ENCODE assay signal across 1 cellular context in genomic region chr14:31766315-31766892, GRCh38.
TF ChIP-seq lines count a peak whose summit lies in the region.

No MANE protein-coding gene starts in this region.

TF ChIP-seq in HepG2, 621 proteins besides CTCF, POLR2A, EP300 and RAD21 (continued from another document):
- TF ChIP-seq, protein P1, sequence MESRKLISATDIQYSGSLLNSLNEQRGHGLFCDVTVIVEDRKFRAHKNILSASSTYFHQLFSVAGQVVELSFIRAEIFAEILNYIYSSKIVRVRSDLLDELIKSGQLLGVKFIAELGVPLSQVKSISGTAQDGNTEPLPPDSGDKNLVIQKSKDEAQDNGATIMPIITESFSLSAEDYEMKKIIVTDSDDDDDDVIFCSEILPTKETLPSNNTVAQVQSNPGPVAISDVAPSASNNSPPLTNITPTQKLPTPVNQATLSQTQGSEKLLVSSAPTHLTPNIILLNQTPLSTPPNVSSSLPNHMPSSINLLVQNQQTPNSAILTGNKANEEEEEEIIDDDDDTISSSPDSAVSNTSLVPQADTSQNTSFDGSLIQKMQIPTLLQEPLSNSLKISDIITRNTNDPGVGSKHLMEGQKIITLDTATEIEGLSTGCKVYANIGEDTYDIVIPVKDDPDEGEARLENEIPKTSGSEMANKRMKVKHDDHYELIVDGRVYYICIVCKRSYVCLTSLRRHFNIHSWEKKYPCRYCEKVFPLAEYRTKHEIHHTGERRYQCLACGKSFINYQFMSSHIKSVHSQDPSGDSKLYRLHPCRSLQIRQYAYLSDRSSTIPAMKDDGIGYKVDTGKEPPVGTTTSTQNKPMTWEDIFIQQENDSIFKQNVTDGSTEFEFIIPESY (CRISPR knock-in tag; IDR thresholded peaks at IDR 0.05): no peak
- peak; percentile 65; the same call in 1 of the 2 replicates for TF ChIP-seq TARDBP (CRISPR knock-in tag; IDR thresholded peaks at IDR 0.05)
- TF ChIP-seq ASH2L (IDR thresholded peaks at IDR 0.05; ENCODE audit: insufficient read length, low read depth, low read length): no peak
- no peak for TF ChIP-seq TP53 (CRISPR knock-in tag; conservative IDR thresholded peaks at IDR 0.05)
- no peak for TF ChIP-seq ZNF430 (CRISPR knock-in tag; IDR thresholded peaks at IDR 0.05)
- no peak for TF ChIP-seq E2F5 (CRISPR knock-in tag; conservative IDR thresholded peaks at IDR 0.05)
- no peak for TF ChIP-seq NBN (conservative IDR thresholded peaks at IDR 0.05)
- TF ChIP-seq, protein P2, sequence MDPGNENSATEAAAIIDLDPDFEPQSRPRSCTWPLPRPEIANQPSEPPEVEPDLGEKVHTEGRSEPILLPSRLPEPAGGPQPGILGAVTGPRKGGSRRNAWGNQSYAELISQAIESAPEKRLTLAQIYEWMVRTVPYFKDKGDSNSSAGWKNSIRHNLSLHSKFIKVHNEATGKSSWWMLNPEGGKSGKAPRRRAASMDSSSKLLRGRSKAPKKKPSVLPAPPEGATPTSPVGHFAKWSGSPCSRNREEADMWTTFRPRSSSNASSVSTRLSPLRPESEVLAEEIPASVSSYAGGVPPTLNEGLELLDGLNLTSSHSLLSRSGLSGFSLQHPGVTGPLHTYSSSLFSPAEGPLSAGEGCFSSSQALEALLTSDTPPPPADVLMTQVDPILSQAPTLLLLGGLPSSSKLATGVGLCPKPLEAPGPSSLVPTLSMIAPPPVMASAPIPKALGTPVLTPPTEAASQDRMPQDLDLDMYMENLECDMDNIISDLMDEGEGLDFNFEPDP (CRISPR knock-in tag; conservative IDR thresholded peaks at IDR 0.05): 0 out of 2 replicates have a peak, but pooled peaks have one; percentile 53
- TF ChIP-seq ZNF18 (CRISPR knock-in tag; IDR thresholded peaks at IDR 0.05; ENCODE audit: insufficient replicate concordance): no peak
- TF ChIP-seq HCFC1 (IDR thresholded peaks at IDR 0.05; ENCODE audit: low read depth, low read length): no peak
- TF ChIP-seq ZBTB2 (CRISPR knock-in tag; IDR thresholded peaks at IDR 0.05; ENCODE audit: low read depth): no peak
- TF ChIP-seq HIC2 (CRISPR knock-in tag; IDR thresholded peaks at IDR 0.05; ENCODE audit: low read depth): no peak
- TF ChIP-seq ZMYM4 (CRISPR knock-in tag; IDR thresholded peaks at IDR 0.05): peak; percentile 77
- 0 out of 2 replicates have a peak, but pooled peaks have one; percentile 62 for TF ChIP-seq SNAPC5 (CRISPR knock-in tag; IDR thresholded peaks at IDR 0.05; ENCODE audit: borderline replicate concordance)
- no peak for TF ChIP-seq FOXP1 (IDR thresholded peaks at IDR 0.05)
- TF ChIP-seq FOXP1 (CRISPR knock-in tag; IDR thresholded peaks at IDR 0.05): peak; percentile 7; the same call in 1 of the 2 replicates
